Comparison of ENCODE assay signal across 17 cellular contexts in the genomic region with DNA sequence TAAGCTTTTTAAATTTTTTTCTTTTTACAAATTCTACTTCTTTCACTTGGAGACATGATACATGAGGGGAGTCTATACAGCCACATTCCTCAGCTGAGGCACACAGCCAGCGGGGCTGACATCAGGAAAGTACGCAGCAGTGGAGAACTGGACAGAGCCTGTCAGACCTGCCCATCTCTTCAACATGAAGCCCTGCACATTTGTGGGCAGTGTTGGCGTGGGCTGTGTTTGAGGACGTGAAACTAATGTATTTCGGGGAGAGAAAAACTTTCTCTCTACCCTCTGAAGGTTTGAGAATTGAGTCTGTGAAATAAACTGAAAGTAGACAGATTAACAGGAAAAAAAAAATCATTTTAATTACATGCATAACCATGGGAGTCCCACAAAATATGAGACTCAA.
"Had no signal": no experiment of that assay in that cellular context is flagged by ENCODE, and none has a peak within 500 bp of the region (broad histone marks: within the 10 kb centered on the region; RNA-seq: fewer than 3 reads in every experiment).

No MANE protein-coding gene starts in this region.

- H3K9me3 ChIP-seq: esophagus squamous epithelium, ovary had no signal

- FAIRE-seq: bronchial epithelial cell, urothelium cell line had no signal

- H3K4me1 ChIP-seq: esophagus squamous epithelium, foreskin keratinocyte, stomach had no signal

- H3K36me3 ChIP-seq: esophagus squamous epithelium, ovary, stomach had no signal

- H3K27me3 ChIP-seq: ovary had no signal

- H3K27ac ChIP-seq: dorsolateral prefrontal cortex, esophagus squamous epithelium, foreskin keratinocyte, ovary, stomach had no signal

- H3K4me3 ChIP-seq: dorsolateral prefrontal cortex, esophagus squamous epithelium, ovary, stomach had no signal

- ATAC-seq: activated naive CD4-positive, alpha-beta T cell treated with anti-CD3 and anti-CD28 coated beads, Interleukin-2, amount 50 U/mL, for 72 hours; foreskin keratinocyte; left colon had no signal

- DNase-seq: activated effector memory CD4-positive, alpha-beta T cell treated with Interleukin-2 at 50 U/mL for 16 hours; activated T-cell treated with anti-CD3 and anti-CD28 coated beads, Interleukin-2, amount 50 U/mL, for 1 hour; anterior cingulate cortex; dorsolateral prefrontal cortex; esophagus squamous epithelium; foreskin keratinocyte; head of caudate nucleus; left colon; nephron progenitor cell; ovary; stimulated activated CD4-positive, alpha-beta T cell treated with anti-CD3 and anti-CD28 coated beads, Interleukin-15, amount 100 ng/mL, for 24 hours; stimulated activated CD4-positive, alpha-beta T cell treated with anti-CD3 and anti-CD28 coated beads, Interleukin-4, amount 100 ng/mL, for 24 hours; stomach; T-helper 2 cell had no signal
